In the genomic region with DNA sequence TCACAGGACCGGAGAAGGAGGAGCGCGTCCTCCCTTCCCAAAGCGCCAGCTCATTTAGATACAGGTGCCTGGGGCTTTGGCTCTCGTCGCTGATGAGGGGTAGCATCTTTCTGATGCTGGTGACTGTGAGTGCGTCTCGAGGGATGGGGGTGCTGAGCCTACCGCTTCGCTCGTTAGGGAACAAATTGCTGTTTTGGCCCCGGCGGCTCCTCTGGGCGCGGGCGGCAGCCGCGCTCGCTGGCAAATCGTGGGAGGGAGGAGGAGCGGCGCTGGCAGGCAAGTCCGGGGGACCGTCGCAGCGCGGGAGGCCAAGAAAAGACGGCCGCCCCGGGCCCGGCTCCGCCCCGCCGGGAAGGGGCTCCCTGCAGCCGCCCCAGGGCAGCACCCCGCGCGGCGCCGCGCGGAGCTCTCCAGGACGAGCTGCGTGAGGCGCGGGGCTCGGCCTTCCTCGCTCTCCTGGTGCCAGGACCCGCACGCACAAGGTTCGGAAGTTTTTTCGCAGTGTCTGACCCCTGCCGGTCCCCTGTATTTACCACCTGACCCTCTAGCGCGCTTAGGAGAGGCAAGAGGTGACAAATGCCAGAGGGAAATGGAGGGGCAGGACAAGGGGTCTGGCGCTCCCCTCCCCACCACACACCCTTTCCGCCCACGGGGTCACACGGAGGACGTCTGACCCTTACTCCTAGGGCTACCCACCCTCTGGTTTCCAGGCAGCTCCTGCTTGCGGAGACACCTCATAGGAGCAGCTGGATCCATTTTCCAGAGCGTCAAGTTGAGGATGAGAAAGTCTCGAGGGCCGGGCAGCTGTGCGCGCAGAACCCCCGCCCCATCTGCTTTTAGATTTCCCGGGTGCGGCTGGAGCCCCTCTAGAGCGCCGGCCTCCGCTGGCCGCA, we compare ENCODE assay signal across 8 cellular contexts. TPM values are rescaled to one million over a fixed set of nuclear protein-coding genes. Genes with fewer than 3 reads are reported as not detected.
A peak's percentile ranks its signal among the peaks of the same experiment; 100 is the strongest.
DNase-seq lines count a peak whose midpoint lies in the region; ATAC-seq and TF ChIP-seq lines count a peak whose summit lies in the region.

No MANE protein-coding gene starts in this region.

- DNase-seq in SIG-M5 treated with dmso at 0.1 percent for 504 hours (lab: John Stamatoyannopoulos, UW; ENCODE audit: unreplicated experiment) = peak; percentile 38
- no peak for DNase-seq in SIG-M5 (lab: John Stamatoyannopoulos, UW)
- DNase-seq in RWPE2 (ENCODE audit: low spot score) = no peak
- no peak for DNase-seq in cardiac fibroblast (ENCODE audit: low read depth in 2 of 2)
- no peak for DNase-seq in lower lobe of right lung
- peak in 1 of 2 donors; percentile 35 for DNase-seq in stimulated activated naive CD8-positive, alpha-beta T cell treated with anti-CD3 and anti-CD28 coated beads, Interleukin-15, amount 100 ng/mL, for 72 hours
- no peak for DNase-seq in ureter (ENCODE audit: low spot score)

- H3K27me3 Mint-ChIP-seq in stimulated activated naive CD8-positive, alpha-beta T cell treated with anti-CD3 and anti-CD28 coated beads, Interleukin-15, amount 100 ng/mL, for 72 hours = peaks cover 56% of the 10 kb centered on the region

- ATAC-seq in RWPE2 (ENCODE audit: low read depth) (peak; percentile 4; the same call in 1 of the 3 replicates), lower lobe of right lung (peak; percentile 35 to 44), GM19328 (IDR thresholded peaks at IDR 0.05; ENCODE audit: unreplicated experiment) (no peak)
- peak; percentile 33 for ATAC-seq in stimulated activated naive CD8-positive, alpha-beta T cell treated with anti-CD3 and anti-CD28 coated beads, Interleukin-15, amount 100 ng/mL, for 72 hours

- peak overlapping the region; percentile 81 to 85 for H3K4me3 Mint-ChIP-seq in stimulated activated naive CD8-positive, alpha-beta T cell treated with anti-CD3 and anti-CD28 coated beads, Interleukin-15, amount 100 ng/mL, for 72 hours

- H3K36me3 ChIP-seq in RWPE2 (ENCODE audit: low read depth) = no peaks in the 10 kb centered on the region
- H3K36me3 ChIP-seq in lower lobe of right lung = no peaks in the 10 kb centered on the region

- H3K4me1 Mint-ChIP-seq in stimulated activated naive CD8-positive, alpha-beta T cell treated with anti-CD3 and anti-CD28 coated beads, Interleukin-15, amount 100 ng/mL, for 72 hours = peaks cover 41% of the 10 kb centered on the region

- no peak overlapping the region for H3K27ac ChIP-seq in RWPE2 (ENCODE audit: poor library complexity, severe bottlenecking)
- H3K27ac ChIP-seq in lower lobe of right lung = no peak overlapping the region

- no peaks in the 10 kb centered on the region for H3K9me3 ChIP-seq in RWPE2 (ENCODE audit: severe bottlenecking)
- H3K9me3 ChIP-seq in lower lobe of right lung = no peaks in the 10 kb centered on the region

- TF ChIP-seq CTCF in RWPE2 (IDR thresholded peaks at IDR 0.05; ENCODE audit: poor library complexity, severe bottlenecking) (peak; percentile 14), cardiac fibroblast (IDR thresholded peaks at IDR 0.05; ENCODE audit: low read depth, low read length) (no peak), lower lobe of right lung (IDR thresholded peaks at IDR 0.05) (no peak)

- no peak overlapping the region for H3K27ac Mint-ChIP-seq in stimulated activated naive CD8-positive, alpha-beta T cell treated with anti-CD3 and anti-CD28 coated beads, Interleukin-15, amount 100 ng/mL, for 72 hours

- H3K4me1 ChIP-seq in RWPE2 (ENCODE audit: insufficient read depth, poor library complexity, severe bottlenecking) (peaks cover 9% of the 10 kb centered on the region), lower lobe of right lung (peaks cover 16% of the 10 kb centered on the region)

- intact Hi-C loops in lower lobe of right lung (cut with DNase I) = no loop called here

- H3K4me3 ChIP-seq in RWPE2 (ENCODE audit: severe bottlenecking) (peak overlapping the region; percentile 44), cardiac fibroblast (replicated peaks in 1 of 2; ENCODE audit: low read depth in 2 of 2, low read length in 2 of 2) (peak overlapping the region; percentile 28 to 41), lower lobe of right lung (peak overlapping the region; percentile 59)

- no peaks in the 10 kb centered on the region for H3K9me3 Mint-ChIP-seq in stimulated activated naive CD8-positive, alpha-beta T cell treated with anti-CD3 and anti-CD28 coated beads, Interleukin-15, amount 100 ng/mL, for 72 hours

- H3K27me3 ChIP-seq in RWPE2 (ENCODE audit: insufficient read depth, poor library complexity, severe bottlenecking) (peaks cover 14% of the 10 kb centered on the region), lower lobe of right lung (ENCODE audit: low read depth) (peaks cover 48% of the 10 kb centered on the region)

RNA-seq across cellular contexts. Expression of a gene that starts 0.9 kb away (rescaled TPM):
- total RNA-seq in lower lobe of right lung = 2.3 TPM
- total RNA-seq in ureter = 1.1 TPM

RNA-seq across cellular contexts. Expression of a gene that starts 30.0 kb away (rescaled TPM):
- total RNA-seq in lower lobe of right lung = 50.0 TPM
- 55.4 TPM for total RNA-seq in ureter
